Comparison of ENCODE assay signal across 29 cellular contexts in genomic region chr12:93962336-93962735, GRCh38.
A peak's percentile ranks its signal among the peaks of the same experiment; 100 is the strongest.
DNase-seq lines count a peak whose midpoint lies in the region; ATAC-seq, FAIRE-seq and TF ChIP-seq lines count a peak whose summit lies in the region.
"Had no signal": no experiment of that assay in that cellular context is flagged by ENCODE, and none has a peak within 500 bp of the region (broad histone marks: within the 10 kb centered on the region; RNA-seq: fewer than 3 reads in every experiment).

No MANE protein-coding gene starts in this region.

- 10% methylated on average over 2 of the region's 2 CpGs for WGBS in K562 (ENCODE audit: insufficient coverage, low coverage, missing lambda C conversion rate)

- no peak for TF ChIP-seq CTCF in K562 (IDR thresholded peaks at IDR 0.05 in 2 of 3, conservative IDR thresholded peaks at IDR 0.05 in 1 of 3; ENCODE audit: insufficient read depth in 2 of 3, low read depth in 1 of 3, low read length in 3 of 3)

- ATAC-seq in K562 = no peak
- ATAC-seq: A549; CD8-positive, alpha-beta T cell had no signal

- no peaks in the 10 kb centered on the region for H3K9me1 ChIP-seq in K562 (ENCODE audit: control insufficient read depth, insufficient read depth, low read length)

- no peak overlapping the region for H2AFZ ChIP-seq in K562 (ENCODE audit: low read depth, low read length)

- H3K9ac ChIP-seq in K562 (ENCODE audit: insufficient read depth in 1 of 2, low read depth in 2 of 2, low read length in 2 of 2) = no peak overlapping the region
- H3K9ac ChIP-seq: BLaER1; BLaER1 treated with 17β-estradiol and CSF1 and Interleukin-3, amounts not matched to agents 10 nM and 100 nM had no signal

- no peak for TF ChIP-seq POLR2A in K562 (conservative IDR thresholded peaks at IDR 0.05)

- BruUV-seq in K562 (replicated peaks; lab: Mats Ljungman, UMichigan) = no TSS peak

- intact Hi-C loops in K562 (cut with micrococcal nuclease) = no loop called here

- TF ChIP-seq RAD21 in K562 (CRISPR knock-in tag; conservative IDR thresholded peaks at IDR 0.05 in 1 of 2, IDR thresholded peaks at IDR 0.05 in 1 of 2) = no peak

- CTCF ChIA-PET in K562 (lab: Yijun Ruan, JAX; ENCODE audit: low intra/inter-chr PET ratio) = no interaction called here

- H3K4me1 ChIP-seq in K562 (replicated peaks in 1 of 2; ENCODE audit: control insufficient read depth in 2 of 2, insufficient read depth in 2 of 2, low read length in 2 of 2) = no peaks in the 10 kb centered on the region
- H3K4me1 ChIP-seq: A549; BE2C; BLaER1; BLaER1 treated with 17β-estradiol and CSF1 and Interleukin-3, amounts not matched to agents 10 nM and 100 nM; Caco-2 had no signal

- no peak overlapping the region for H3K4me2 ChIP-seq in K562 (ENCODE audit: insufficient read depth, low read length)
- H3K4me2 ChIP-seq: A549; BLaER1; BLaER1 treated with 17β-estradiol and CSF1 and Interleukin-3, amounts not matched to agents 10 nM and 100 nM had no signal

- H4K20me1 ChIP-seq in K562 (replicated peaks; ENCODE audit: control insufficient read depth, insufficient read depth, low read length) = no peaks in the 10 kb centered on the region
- H4K20me1 ChIP-seq: BLaER1; BLaER1 treated with 17β-estradiol and CSF1 and Interleukin-3, amounts not matched to agents 10 nM and 100 nM had no signal

- in situ Hi-C loops in K562 (cut with MboI) = no loop called here

- no peak overlapping the region for H3K4me3 ChIP-seq in K562
- H3K4me3 ChIP-seq: A549; BLaER1; BLaER1 treated with 17β-estradiol and CSF1 and Interleukin-3, amounts not matched to agents 10 nM and 100 nM had no signal

- H3K27ac ChIP-seq in K562 (ENCODE audit: extremely low read depth, low read depth, low read length) = no peak overlapping the region
- H3K27ac ChIP-seq: 22Rv1; A549; BLaER1; BLaER1 treated with 17β-estradiol and CSF1 and Interleukin-3, amounts not matched to agents 10 nM and 100 nM; C4-2B had no signal

- H3K36me3 ChIP-seq in K562 (ENCODE audit: control insufficient read depth, insufficient read depth, low read length) = no peaks in the 10 kb centered on the region
- H3K36me3 ChIP-seq: BE2C; BLaER1; BLaER1 treated with 17β-estradiol and CSF1 and Interleukin-3, amounts not matched to agents 10 nM and 100 nM had no signal

- no peak for TF ChIP-seq EP300 in K562 (IDR thresholded peaks at IDR 0.05; ENCODE audit: low read length)

- H3K79me2 ChIP-seq in K562 (ENCODE audit: control insufficient read depth, insufficient read depth, low read length) = no peaks in the 10 kb centered on the region

- FAIRE-seq in K562 (lab: Jason Lieb, UNC) = no peak
- FAIRE-seq: A204.1, A549, D721Med had no signal

- H3K9me3 ChIP-seq in K562 (replicated peaks; ENCODE audit: control insufficient read depth, insufficient read depth, low read depth, low read length) = no peaks in the 10 kb centered on the region; the same call in 1 of the 2 replicates
- H3K9me3 ChIP-seq: BE2C, Caco-2 had no signal

- POLR2A ChIA-PET in K562 (lab: Yijun Ruan, JAX) = no interaction called here

- no peaks in the 10 kb centered on the region for H3K27me3 ChIP-seq in K562 (ENCODE audit: control insufficient read depth in 2 of 2, insufficient read depth in 2 of 2, low read length in 2 of 2)
- H3K27me3 ChIP-seq: BE2C; BLaER1; BLaER1 treated with 17β-estradiol and CSF1 and Interleukin-3, amounts not matched to agents 10 nM and 100 nM had no signal

- no peak for DNase-seq in K562 (ENCODE audit: extremely low read depth in 1 of 4, low spot score in 3 of 4)
- no peak for DNase-seq in activated naive CD4-positive, alpha-beta T cell treated with Interleukin-2 at 50 U/mL for 16 hours
- DNase-seq: 8988T; ACHN; AML-193; BE2C; C1 segment of cervical spinal cord; Caco-2; Calu3; CD4-positive, alpha-beta memory T cell; CD4-positive, alpha-beta T cell; CD4-positive, CD25-positive, alpha-beta regulatory T cell; CD8-positive, alpha-beta memory T cell; CD8-positive, alpha-beta T cell; COR-L47; DMS 273 treated with DMSO at 0.1 percent for 48 hours; DMS153; DMS53; DMS79; DMS79 treated with DMSO at 0.1 percent for 48 hours; DND-41; EL had no signal

TF ChIP-seq in K562, 482 proteins besides CTCF, POLR2A, EP300 and RAD21:
- TF ChIP-seq CBFA2T3 (IDR thresholded peaks at IDR 0.05) (0 out of 2 replicates have a peak, but pooled peaks have one; percentile 5), TRIM28 (IDR thresholded peaks at IDR 0.05) (no peak), PHB2 (IDR thresholded peaks at IDR 0.05; ENCODE audit: low read depth) (no peak), ATF7 (IDR thresholded peaks at IDR 0.05) (no peak), ZNF584 (CRISPR knock-in tag; IDR thresholded peaks at IDR 0.05; ENCODE audit: low read depth) (peak; percentile 100), ZSCAN32 (CRISPR knock-in tag; IDR thresholded peaks at IDR 0.05) (no peak)
